In genomic region chr2:105746177-105747080, GRCh38 we compare ENCODE assay signal across 8 cellular contexts. TPM values are rescaled to one million over a fixed set of nuclear protein-coding genes. Genes with fewer than 3 reads are reported as not detected.
A peak's percentile ranks its signal among the peaks of the same experiment; 100 is the strongest.
DNase-seq lines count a peak whose midpoint lies in the region; ATAC-seq lines count a peak whose summit lies in the region.

No MANE protein-coding gene starts in this region.

- no peak for DNase-seq in SJCRH30
- peak; percentile 86 for DNase-seq in activated naive CD8-positive, alpha-beta T cell treated with anti-CD3 and anti-CD28 coated beads, Interleukin-2, amount 50 U/mL, for 16 hours (ENCODE audit: low read depth, low spot score)
- peak; percentile 97 for DNase-seq in stimulated activated CD4-positive, alpha-beta T cell treated with anti-CD3 and anti-CD28 coated beads, Interleukin-15, amount 100 ng/mL, for 24 hours
- no peak for DNase-seq in SW 1271 (lab: John Stamatoyannopoulos, UW)
- DNase-seq in NCI-H187 treated with DMSO at 0.1 percent for 48 hours (lab: John Stamatoyannopoulos, UW), result no peak

- peaks cover 19% of the 10 kb centered on the region for H3K36me3 ChIP-seq in SJCRH30

- H3K27me3 ChIP-seq in SJCRH30, result no peaks in the 10 kb centered on the region

- H3K4me1 ChIP-seq in SJCRH30, result peaks cover 12% of the 10 kb centered on the region

- H3K27ac ChIP-seq in SJCRH30, result no peak overlapping the region

- H3K9me3 ChIP-seq in SJCRH30 (replicated peaks), result no peaks in the 10 kb centered on the region; the same call in 1 of the 2 replicates
- H3K9me3 ChIP-seq in iPS-18c (ENCODE audit: control insufficient read depth, insufficient read depth, low read length), result no peaks in the 10 kb centered on the region

- H3K4me3 ChIP-seq in SJCRH30 (peak overlapping the region; percentile 72), iPS-18c (ENCODE audit: insufficient read depth, low read depth, low read length) (peak overlapping the region; percentile 55)

- peak; percentile 66 for ATAC-seq in GM18907 (IDR thresholded peaks at IDR 0.05; ENCODE audit: unreplicated experiment)
- peak; percentile 54 for ATAC-seq in HG02981 (IDR thresholded peaks at IDR 0.05; ENCODE audit: unreplicated experiment)

RNA-seq across cellular contexts. Expression of gene NCK2, which starts 1.7 kb away (rescaled TPM):
- 50.5 and 51.9 TPM in 2 replicates for total RNA-seq in SJCRH30 (2014; rRNA removed; shearing (Covaris generic))

Comparison
In these comparisons a context has a peak if more than half of its experiments do, and no peak if none do; other contexts are left out.
1. DNase-seq: peak in activated naive CD8-positive, alpha-beta T cell treated with anti-CD3 and anti-CD28 coated beads, Interleukin-2, amount 50 U/mL, for 16 hours (single experiment) and stimulated activated CD4-positive, alpha-beta T cell treated with anti-CD3 and anti-CD28 coated beads, Interleukin-15, amount 100 ng/mL, for 24 hours (single experiment); none in SJCRH30 (0 of 2), SW 1271 (0 of 2) and NCI-H187 treated with DMSO at 0.1 percent for 48 hours (single experiment).